ENCODE assay signal across 8 cellular contexts in the genomic region with DNA sequence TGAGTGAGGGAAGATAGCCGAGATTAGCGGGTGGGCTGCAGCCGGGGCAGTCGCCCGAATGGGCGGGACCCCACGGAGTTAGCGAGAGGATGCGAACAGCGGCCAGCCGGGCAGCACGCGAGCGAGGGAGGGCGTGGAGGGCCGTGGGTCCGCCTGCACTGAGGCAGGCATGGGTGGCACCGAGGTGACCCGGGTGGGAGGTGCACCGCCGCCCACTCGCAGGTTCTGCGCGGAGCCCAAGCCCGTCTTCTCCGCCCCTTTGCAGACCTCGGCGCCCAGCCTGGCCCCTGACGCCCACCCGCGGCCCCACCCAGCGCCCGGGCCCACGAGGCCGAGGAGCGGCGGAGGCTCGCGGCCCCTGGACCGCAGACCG.
DNase-seq lines count a peak whose midpoint lies in the region; ATAC-seq, FAIRE-seq and TF ChIP-seq lines count a peak whose summit lies in the region.
"Not testable (repeated sequence)": the region's sequence is repeated elsewhere in the genome, so short reads cannot be mapped to it uniquely, and the experiment has no call there.

No MANE protein-coding gene starts in this region.

- H3K27ac Mint-ChIP-seq in stimulated activated naive B cell treated with anti-CD40 and anti-IgM and Interleukin-4, amounts not matched to agents 10 μg/mL and 1 μg/mL and 100 μg/mL, for 72 hours, result not testable (repeated sequence)

- H3K36me3 Mint-ChIP-seq in stimulated activated naive B cell treated with anti-CD40 and anti-IgM and Interleukin-4, amounts not matched to agents 10 μg/mL and 1 μg/mL and 100 μg/mL, for 72 hours, result not testable (repeated sequence)

- not testable (repeated sequence) for H3K27me3 ChIP-seq in HCT116 (ENCODE audit: insufficient read depth, low read length); SU-DHL-6 (ENCODE audit: low read length); K562 (ENCODE audit: control insufficient read depth in 2 of 2, insufficient read depth in 2 of 2, low read length in 2 of 2)

- peak; percentile 15 for ATAC-seq in GM19328 (IDR thresholded peaks at IDR 0.05; ENCODE audit: unreplicated experiment)
- ATAC-seq in HCT116, result peak; percentile 30
- peak; percentile 32 for ATAC-seq in HG03196 (IDR thresholded peaks at IDR 0.05; ENCODE audit: unreplicated experiment)
- peak; percentile 32 for ATAC-seq in K562
- peak; percentile 41 for ATAC-seq in left colon
- ATAC-seq in stimulated activated naive B cell treated with anti-CD40 and anti-IgM and Interleukin-4, amounts not matched to agents 10 μg/mL and 1 μg/mL and 100 μg/mL, for 72 hours (replicated peaks), result peak; percentile 45 to 50

- FAIRE-seq in K562 (lab: Jason Lieb, UNC), result not testable (repeated sequence)

- TF ChIP-seq EP300 in K562 (IDR thresholded peaks at IDR 0.05; ENCODE audit: low read length), result not testable (repeated sequence)

- not testable (repeated sequence) for H3K4me3 Mint-ChIP-seq in stimulated activated naive B cell treated with anti-CD40 and anti-IgM and Interleukin-4, amounts not matched to agents 10 μg/mL and 1 μg/mL and 100 μg/mL, for 72 hours

- not testable (repeated sequence) for H2AFZ ChIP-seq in HCT116 (ENCODE audit: low read depth, low read length, poor library complexity, severe bottlenecking); SU-DHL-6 (ENCODE audit: low read depth, low read length, severe bottlenecking); K562 (ENCODE audit: low read depth, low read length)

- H3F3A ChIP-seq in SU-DHL-6 (ENCODE audit: insufficient read depth), result not testable (repeated sequence)

- H4K20me1 ChIP-seq in HCT116 (ENCODE audit: insufficient read depth); SU-DHL-6 (ENCODE audit: low read depth, low read length); K562 (replicated peaks; ENCODE audit: control insufficient read depth, insufficient read depth, low read length): not testable (repeated sequence)

- CTCF ChIA-PET in HCT116 (lab: Charles Lee); K562 (lab: Yijun Ruan, JAX; ENCODE audit: low intra/inter-chr PET ratio): not testable (repeated sequence)

- not testable (repeated sequence) for TF ChIP-seq POLR2A in HCT116 (IDR thresholded peaks at IDR 0.05; ENCODE audit: borderline replicate concordance, extremely low read depth, insufficient read depth, insufficient read length); K562 (conservative IDR thresholded peaks at IDR 0.05)

- not testable (repeated sequence) for BruUV-seq in HCT116 (replicated peaks; lab: Mats Ljungman, UMichigan); K562 (replicated peaks; lab: Mats Ljungman, UMichigan)

- H3K9me1 ChIP-seq in K562 (ENCODE audit: control insufficient read depth, insufficient read depth, low read length), result not testable (repeated sequence)

- H3K4me1 ChIP-seq in HCT116 (ENCODE audit: control insufficient read depth in 1 of 2, insufficient read depth in 2 of 2, low read length in 2 of 2); K562 (replicated peaks in 1 of 2; ENCODE audit: control insufficient read depth in 2 of 2, insufficient read depth in 2 of 2, low read length in 2 of 2): not testable (repeated sequence)

- not testable (repeated sequence) for TF ChIP-seq RAD21 in HCT116 (IDR thresholded peaks at IDR 0.05; ENCODE audit: low read depth); K562 (CRISPR knock-in tag; conservative IDR thresholded peaks at IDR 0.05 in 1 of 2, IDR thresholded peaks at IDR 0.05 in 1 of 2)

- not testable (repeated sequence) for H3K9me3 ChIP-seq in HCT116 (ENCODE audit: control insufficient read depth in 1 of 2, insufficient read depth in 1 of 2, low read depth in 1 of 2, low read length in 2 of 2); SU-DHL-6 (ENCODE audit: insufficient read depth, low read length); K562 (replicated peaks; ENCODE audit: control insufficient read depth, insufficient read depth, low read depth, low read length)

- not testable (repeated sequence) for H3K27me3 Mint-ChIP-seq in stimulated activated naive B cell treated with anti-CD40 and anti-IgM and Interleukin-4, amounts not matched to agents 10 μg/mL and 1 μg/mL and 100 μg/mL, for 72 hours

- not testable (repeated sequence) for H3K9me2 ChIP-seq in HCT116 (ENCODE audit: insufficient read depth); SU-DHL-6 (replicated peaks; ENCODE audit: insufficient read depth, low read length)

- H3K9me3 Mint-ChIP-seq in stimulated activated naive B cell treated with anti-CD40 and anti-IgM and Interleukin-4, amounts not matched to agents 10 μg/mL and 1 μg/mL and 100 μg/mL, for 72 hours, result not testable (repeated sequence)

- peak overlapping the region; percentile 70; the same call in 1 of the 2 replicates for H3K4me2 ChIP-seq in HCT116 (ENCODE audit: low read length)
- peak overlapping the region; percentile 53 for H3K4me2 ChIP-seq in SU-DHL-6 (ENCODE audit: low read depth, low read length, poor library complexity, severe bottlenecking)
- H3K4me2 ChIP-seq in K562 (ENCODE audit: insufficient read depth, low read length), result not testable (repeated sequence)

- not testable (repeated sequence) for H3K4me1 Mint-ChIP-seq in stimulated activated naive B cell treated with anti-CD40 and anti-IgM and Interleukin-4, amounts not matched to agents 10 μg/mL and 1 μg/mL and 100 μg/mL, for 72 hours

- in situ Hi-C loops in K562 (cut with MboI), result not testable (repeated sequence)

- H3K4me3 ChIP-seq in HCT116 (replicated peaks in 1 of 2; ENCODE audit: low read depth in 1 of 2, low read length in 2 of 2) (peak overlapping the region; percentile 17 to 49; a peak in 1 of 4 replicates), K562 (peak overlapping the region; percentile 31)
- H3K4me3 ChIP-seq in SU-DHL-6 (ENCODE audit: insufficient read depth, low read length, poor library complexity, severe bottlenecking), result not testable (repeated sequence)

- no CpG with 5 or more reads among the region's 41 CpGs for WGBS in K562 (ENCODE audit: insufficient coverage, low coverage, missing lambda C conversion rate)

- not testable (repeated sequence) for DNase-seq in HCT116 (ENCODE audit: low read depth, low spot score); K562 (ENCODE audit: extremely low read depth in 1 of 4, low spot score in 3 of 4); left colon; stimulated activated naive B cell treated with anti-CD40 and anti-IgM and Interleukin-4, amounts not matched to agents 10 μg/mL and 1 μg/mL and 100 μg/mL, for 72 hours

- not testable (repeated sequence) for TF ChIP-seq CTCF in C4-2B (conservative IDR thresholded peaks at IDR 0.05); HCT116 (IDR thresholded peaks at IDR 0.05 in 2 of 3, conservative IDR thresholded peaks at IDR 0.05 in 1 of 3; ENCODE audit: borderline replicate concordance in 1 of 3, insufficient read depth in 1 of 3, low read depth in 2 of 3, low read length in 2 of 3); SU-DHL-6 (IDR thresholded peaks at IDR 0.05; ENCODE audit: insufficient read depth, low read length, poor library complexity, severe bottlenecking); K562 (IDR thresholded peaks at IDR 0.05 in 2 of 3, conservative IDR thresholded peaks at IDR 0.05 in 1 of 3; ENCODE audit: insufficient read depth in 2 of 3, low read depth in 1 of 3, low read length in 3 of 3)

- not testable (repeated sequence) for H3K79me2 ChIP-seq in HCT116 (ENCODE audit: insufficient read depth, low read length); SU-DHL-6 (ENCODE audit: insufficient read depth, low read length); K562 (ENCODE audit: control insufficient read depth, insufficient read depth, low read length)

- intact Hi-C loops in HCT116 (cut with micrococcal nuclease); K562 (cut with micrococcal nuclease); left colon (cut with DNase I, micrococcal nuclease): not testable (repeated sequence)

- RAD21 ChIA-PET in HCT116 (lab: Charles Lee; ENCODE audit: low non-redundant PET in 1 of 2, low total read pairs in 2 of 2, uncharacterized antibody in 2 of 2, unreplicated experiment in 2 of 2), result not testable (repeated sequence)

- H3K27ac ChIP-seq in C4-2B, result peak overlapping the region; percentile 60; the same call in 1 of the 2 replicates
- H3K27ac ChIP-seq in HCT116 (ENCODE audit: low read depth, low read length), result peak overlapping the region; percentile 29; the same call in 1 of the 2 replicates
- H3K27ac ChIP-seq in SU-DHL-6 (ENCODE audit: low read depth, low read length); K562 (ENCODE audit: extremely low read depth, low read depth, low read length): not testable (repeated sequence)

- not testable (repeated sequence) for H3K36me3 ChIP-seq in HCT116 (ENCODE audit: control insufficient read depth in 1 of 2, insufficient read depth in 2 of 2, low read length in 2 of 2); SU-DHL-6 (ENCODE audit: low read length); K562 (ENCODE audit: control insufficient read depth, insufficient read depth, low read length)

- H3K9ac ChIP-seq in HCT116 (ENCODE audit: low read length) (peak overlapping the region; percentile 39; the same call in 1 of the 2 replicates), SU-DHL-6 (ENCODE audit: low read length) (peak overlapping the region; percentile 40), K562 (ENCODE audit: insufficient read depth in 1 of 2, low read depth in 2 of 2, low read length in 2 of 2) (peak overlapping the region in 1 of 2 experiments; percentile 57; a peak in 1 of 4 replicates)

- POLR2A ChIA-PET in HCT116 (lab: Charles Lee); K562 (lab: Yijun Ruan, JAX): not testable (repeated sequence)
